Comparison of ENCODE assay signal across 21 cellular contexts in genomic region chr1:203478231-203478630, GRCh38. TPM values are rescaled to one million over a fixed set of nuclear protein-coding genes. Genes with fewer than 3 reads are reported as not detected.
DNase-seq lines count a peak whose midpoint lies in the region; ATAC-seq and TF ChIP-seq lines count a peak whose summit lies in the region.
"Had no signal": no experiment of that assay in that cellular context is flagged by ENCODE, and none has a peak within 500 bp of the region (broad histone marks: within the 10 kb centered on the region; RNA-seq: fewer than 3 reads in every experiment).

No MANE protein-coding gene starts in this region.

- H3K4me3 Mint-ChIP-seq in natural killer cell treated with Interleukin-12 subunit alpha and Interleukin-12 subunit beta and Interleukin-15 and Interleukin-18, amount 100 ng/mL, for 72 hours, result no peak overlapping the region
- H3K4me3 Mint-ChIP-seq: activated CD4-positive, alpha-beta memory T cell treated with anti-CD3 and anti-CD28 coated beads for 36 hours; activated naive CD4-positive, alpha-beta T cell treated with anti-CD3 and anti-CD28 coated beads, Interleukin-2, amount 50 U/mL, for 24 hours; CD8-positive, alpha-beta memory T cell had no signal

- no peaks in the 10 kb centered on the region for H3K9me3 Mint-ChIP-seq in natural killer cell treated with Interleukin-12 subunit alpha and Interleukin-12 subunit beta and Interleukin-15 and Interleukin-18, amount 100 ng/mL, for 72 hours
- H3K9me3 Mint-ChIP-seq: activated CD4-positive, alpha-beta memory T cell treated with anti-CD3 and anti-CD28 coated beads for 36 hours; activated naive CD4-positive, alpha-beta T cell treated with anti-CD3 and anti-CD28 coated beads, Interleukin-2, amount 50 U/mL, for 24 hours; CD8-positive, alpha-beta memory T cell had no signal

- TF ChIP-seq CTCF in ascending aorta (IDR thresholded peaks at IDR 0.05) (no peak), lower lobe of right lung (IDR thresholded peaks at IDR 0.05) (no peak)

- no peaks in the 10 kb centered on the region for H3K27me3 ChIP-seq in ascending aorta
- no peaks in the 10 kb centered on the region for H3K27me3 ChIP-seq in lower lobe of right lung (ENCODE audit: low read depth)

- H3K27ac ChIP-seq in ascending aorta, result peak overlapping the region; percentile 88 to 92
- H3K27ac ChIP-seq in lower lobe of right lung, result peak overlapping the region; percentile 77
- H3K27ac ChIP-seq: parathyroid adenoma, VCaP had no signal

- H3K9me3 ChIP-seq in ascending aorta (no peaks in the 10 kb centered on the region), lower lobe of right lung (no peaks in the 10 kb centered on the region)

- H3K4me1 ChIP-seq in ascending aorta (peaks cover 14 to 36% of the 10 kb centered on the region in 2 donors), lower lobe of right lung (peaks cover 20% of the 10 kb centered on the region)

- H3K36me3 Mint-ChIP-seq in natural killer cell treated with Interleukin-12 subunit alpha and Interleukin-12 subunit beta and Interleukin-15 and Interleukin-18, amount 100 ng/mL, for 72 hours, result no peaks in the 10 kb centered on the region
- H3K36me3 Mint-ChIP-seq: activated CD4-positive, alpha-beta memory T cell treated with anti-CD3 and anti-CD28 coated beads for 36 hours; activated naive CD4-positive, alpha-beta T cell treated with anti-CD3 and anti-CD28 coated beads, Interleukin-2, amount 50 U/mL, for 24 hours; CD8-positive, alpha-beta memory T cell had no signal

- H3K36me3 ChIP-seq in ascending aorta (peaks cover 6 to 10% of the 10 kb centered on the region in 2 donors), lower lobe of right lung (no peaks in the 10 kb centered on the region)

- peaks cover 12 to 17% of the 10 kb centered on the region in 2 donors for H3K27me3 Mint-ChIP-seq in natural killer cell treated with Interleukin-12 subunit alpha and Interleukin-12 subunit beta and Interleukin-15 and Interleukin-18, amount 100 ng/mL, for 72 hours

- no peaks in the 10 kb centered on the region for H3K4me1 Mint-ChIP-seq in natural killer cell treated with Interleukin-12 subunit alpha and Interleukin-12 subunit beta and Interleukin-15 and Interleukin-18, amount 100 ng/mL, for 72 hours (ENCODE audit: low read depth in 2 of 2)
- H3K4me1 Mint-ChIP-seq: activated naive CD4-positive, alpha-beta T cell treated with anti-CD3 and anti-CD28 coated beads, Interleukin-2, amount 50 U/mL, for 24 hours had no signal

- H3K4me3 ChIP-seq in ascending aorta, result peak overlapping the region; percentile 56 to 63
- peak overlapping the region; percentile 48 for H3K4me3 ChIP-seq in lower lobe of right lung

- no peak for ATAC-seq in lower lobe of right lung
- ATAC-seq in natural killer cell treated with Interleukin-12 subunit alpha and Interleukin-12 subunit beta and Interleukin-15 and Interleukin-18, amount 100 ng/mL, for 72 hours, result no peak
- no peak for ATAC-seq in GM19035 (IDR thresholded peaks at IDR 0.05; ENCODE audit: unreplicated experiment)
- no peak for ATAC-seq in GM21576 (IDR thresholded peaks at IDR 0.05; ENCODE audit: unreplicated experiment)
- ATAC-seq in GM21447 (IDR thresholded peaks at IDR 0.05; ENCODE audit: unreplicated experiment), result no peak

- H3K27ac Mint-ChIP-seq in natural killer cell treated with Interleukin-12 subunit alpha and Interleukin-12 subunit beta and Interleukin-15 and Interleukin-18, amount 100 ng/mL, for 72 hours, result no peak overlapping the region
- H3K27ac Mint-ChIP-seq: activated CD4-positive, alpha-beta memory T cell treated with anti-CD3 and anti-CD28 coated beads for 36 hours; activated naive CD4-positive, alpha-beta T cell treated with anti-CD3 and anti-CD28 coated beads, Interleukin-2, amount 50 U/mL, for 24 hours had no signal

- intact Hi-C loops in ascending aorta (cut with DNase I) (no loop called here), lower lobe of right lung (cut with DNase I) (no loop called here)

- DNase-seq in EH (ENCODE audit: low read depth) (peak; percentile 26), ascending aorta (ENCODE audit: low spot score in 2 of 2) (no peak), lower lobe of right lung (no peak), superior temporal gyrus (ENCODE audit: extremely low spot score) (peak; percentile 72)
- DNase-seq in natural killer cell treated with Interleukin-12 subunit alpha and Interleukin-12 subunit beta and Interleukin-15 and Interleukin-18, amount 100 ng/mL, for 72 hours (ENCODE audit: low spot score), result no peak
- DNase-seq: activated CD4-positive, alpha-beta memory T cell treated with anti-CD3 and anti-CD28 coated beads for 36 hours; activated T-cell treated with anti-CD3 and anti-CD28 coated beads, Interleukin-2, amount 50 U/mL, for 48 hours; CD8-positive, alpha-beta memory T cell; effector CD4-positive, alpha-beta T cell; EL; NCI-H146; SHP77 treated with DMSO at 0.1 percent for 48 hours had no signal

RNA-seq across cellular contexts. Expression of gene PRELP, which starts 2.6 kb away (rescaled TPM):
- 142 TPM for total RNA-seq in ascending aorta
- 47.5 TPM for total RNA-seq in lower lobe of right lung
- not detected for total RNA-seq in natural killer cell treated with Interleukin-12 subunit alpha and Interleukin-12 subunit beta and Interleukin-15 and Interleukin-18, amount 100 ng/mL, for 72 hours
- total RNA-seq: activated CD4-positive, alpha-beta memory T cell treated with anti-CD3 and anti-CD28 coated beads for 36 hours; CD8-positive, alpha-beta memory T cell; MCF 10A; T-helper 1 cell treated with Interleukin-12 subunit alpha and Interleukin-12 subunit beta and Interleukin-4 antibody, amounts not matched to agents 30 ng/mL and 1 ng/mL, for 36 hours had no signal

RNA-seq across cellular contexts. Expression of gene OPTC, which starts 15.7 kb away (rescaled TPM):
- not detected for total RNA-seq in ascending aorta
- not detected for total RNA-seq in lower lobe of right lung
- not detected for total RNA-seq in natural killer cell treated with Interleukin-12 subunit alpha and Interleukin-12 subunit beta and Interleukin-15 and Interleukin-18, amount 100 ng/mL, for 72 hours
- total RNA-seq: activated CD4-positive, alpha-beta memory T cell treated with anti-CD3 and anti-CD28 coated beads for 36 hours; CD8-positive, alpha-beta memory T cell; MCF 10A; mucosa of gallbladder; T-helper 1 cell treated with Interleukin-12 subunit alpha and Interleukin-12 subunit beta and Interleukin-4 antibody, amounts not matched to agents 30 ng/mL and 1 ng/mL, for 36 hours had no signal

Comparison
In these comparisons a context has a peak if more than half of its experiments do, and no peak if none do; other contexts are left out.
1. DNase-seq: peak in EH (single experiment) and superior temporal gyrus (single experiment); none in ascending aorta (0 of 2), lower lobe of right lung (single experiment) and natural killer cell treated with Interleukin-12 subunit alpha and Interleukin-12 subunit beta and Interleukin-15 and Interleukin-18, amount 100 ng/mL, for 72 hours (single experiment).
2. RNA of gene PRELP, which starts 2.6 kb away (total RNA-seq): 142 TPM in ascending aorta (single experiment) and 47.5 TPM in lower lobe of right lung (single experiment); not detected in natural killer cell treated with Interleukin-12 subunit alpha and Interleukin-12 subunit beta and Interleukin-15 and Interleukin-18, amount 100 ng/mL, for 72 hours; every median in the first group is over 10 times any median in the second.